28 cellular contexts compared by ENCODE assay signal in the genomic region with DNA sequence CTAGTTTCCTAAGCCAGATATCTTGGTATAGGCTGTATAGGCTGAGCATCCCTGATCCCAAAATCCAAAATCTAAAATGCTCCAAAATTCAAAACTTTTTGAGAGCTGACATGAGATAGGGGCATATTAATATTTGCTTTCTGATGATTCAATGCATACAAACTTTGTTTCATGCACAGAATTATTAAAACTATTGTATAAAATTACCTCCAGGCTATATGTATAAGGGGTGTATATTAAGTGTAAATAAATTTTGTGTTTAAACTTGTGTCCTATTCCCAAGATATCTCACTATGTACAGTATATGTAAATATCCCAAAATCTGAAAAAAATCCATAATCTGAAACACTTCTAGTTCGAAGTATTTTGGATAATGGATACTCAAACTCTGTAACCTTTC. TPM values are rescaled to one million over a fixed set of nuclear protein-coding genes. Genes with fewer than 3 reads are reported as not detected.
DNase-seq lines count a peak whose midpoint lies in the region; ATAC-seq and TF ChIP-seq lines count a peak whose summit lies in the region.
"Had no signal": no experiment of that assay in that cellular context is flagged by ENCODE, and none has a peak within 500 bp of the region (broad histone marks: within the 10 kb centered on the region; RNA-seq: fewer than 3 reads in every experiment).

No MANE protein-coding gene starts in this region.

- intact Hi-C loops in MCF 10A (cut with micrococcal nuclease) (no loop called here), breast epithelium (cut with DNase I; ENCODE audit: low total_unique reads) (no loop called here), adrenal gland (cut with DNase I) (no loop called here), ovary (cut with DNase I) (no loop called here)
- intact Hi-C loops in CD8-positive, alpha-beta T cell (cut with DNase I, micrococcal nuclease): no loop called here

- H3K4me1 ChIP-seq in breast epithelium (no peaks in the 10 kb centered on the region), adrenal gland (replicated peaks in 1 of 2) (peaks cover 9 to 13% of the 10 kb centered on the region in 2 donors), ovary (ENCODE audit: insufficient read depth) (peaks cover 5% of the 10 kb centered on the region)
- no peaks in the 10 kb centered on the region for H3K4me1 ChIP-seq in CD8-positive, alpha-beta T cell (ENCODE audit: insufficient read depth, low read length)
- H3K4me1 ChIP-seq: BLaER1 treated with 17β-estradiol and CSF1 and Interleukin-3, amounts not matched to agents 10 nM and 100 nM had no signal

- H3K27me3 ChIP-seq in breast epithelium (no peaks in the 10 kb centered on the region), adrenal gland (no peaks in the 10 kb centered on the region), ovary (no peaks in the 10 kb centered on the region)
- no peaks in the 10 kb centered on the region for H3K27me3 ChIP-seq in CD8-positive, alpha-beta T cell (ENCODE audit: insufficient read depth, low read length)
- H3K27me3 ChIP-seq: BLaER1 treated with 17β-estradiol and CSF1 and Interleukin-3, amounts not matched to agents 10 nM and 100 nM had no signal

- H3K27ac ChIP-seq in breast epithelium: no peak overlapping the region
- peak overlapping the region; percentile 9 to 74 (median 55) for H3K27ac ChIP-seq in adrenal gland
- peak overlapping the region; percentile 43 to 72 for H3K27ac ChIP-seq in ovary
- H3K27ac ChIP-seq in CD8-positive, alpha-beta T cell (ENCODE audit: low read depth, low read length): no peak overlapping the region
- H3K27ac ChIP-seq: 22Rv1; A549; BLaER1 treated with 17β-estradiol and CSF1 and Interleukin-3, amounts not matched to agents 10 nM and 100 nM; C4-2B had no signal

- no peak overlapping the region for H3K4me3 Mint-ChIP-seq in MCF 10A (ENCODE audit: unreplicated experiment)
- no peak overlapping the region for H3K4me3 Mint-ChIP-seq in CD8-positive, alpha-beta T cell
- H3K4me3 Mint-ChIP-seq: B cell; CD4-positive, alpha-beta T cell; CD8-positive, alpha-beta memory T cell had no signal

- no peak for DNase-seq in MCF 10A (ENCODE audit: unreplicated experiment)
- no peak for DNase-seq in breast epithelium (ENCODE audit: low spot score in 2 of 2)
- DNase-seq in adrenal gland: no peak
- no peak for DNase-seq in ovary
- no peak for DNase-seq in OCI-M1 (lab: John Stamatoyannopoulos, UW)
- no peak for DNase-seq in CD8-positive, alpha-beta T cell
- DNase-seq: AML-193; CD4-positive, alpha-beta T cell; CD8-positive, alpha-beta memory T cell; COR-L47; DMS 273 treated with DMSO at 0.1 percent for 48 hours; DMS153; DMS53; DMS79; DND-41; EL; GDM1 had no signal

- no peak overlapping the region for H3K4me3 ChIP-seq in breast epithelium
- H3K4me3 ChIP-seq in adrenal gland: no peak overlapping the region
- no peak overlapping the region for H3K4me3 ChIP-seq in ovary
- no peak overlapping the region for H3K4me3 ChIP-seq in CD8-positive, alpha-beta T cell (ENCODE audit: low read depth, low read length)
- H3K4me3 ChIP-seq: A549; BLaER1 treated with 17β-estradiol and CSF1 and Interleukin-3, amounts not matched to agents 10 nM and 100 nM; GM12878 had no signal

- peaks cover 8% of the 10 kb centered on the region for H3K9me3 Mint-ChIP-seq in MCF 10A (ENCODE audit: unreplicated experiment)
- H3K9me3 Mint-ChIP-seq in CD8-positive, alpha-beta T cell: no peaks in the 10 kb centered on the region
- H3K9me3 Mint-ChIP-seq: CD4-positive, alpha-beta T cell had no signal

- peaks cover 8% of the 10 kb centered on the region for H3K4me1 Mint-ChIP-seq in MCF 10A (ENCODE audit: insufficient read depth, unreplicated experiment)
- no peaks in the 10 kb centered on the region for H3K4me1 Mint-ChIP-seq in CD8-positive, alpha-beta T cell (ENCODE audit: low read depth)
- H3K4me1 Mint-ChIP-seq: B cell; CD8-positive, alpha-beta memory T cell had no signal

- BruUV-seq in MCF 10A (replicated peaks; lab: Mats Ljungman, UMichigan): no TSS peak

- peak overlapping the region; percentile 0 for H3K27ac Mint-ChIP-seq in MCF 10A (ENCODE audit: low read depth, unreplicated experiment)
- H3K27ac Mint-ChIP-seq in CD8-positive, alpha-beta T cell: no peak overlapping the region
- H3K27ac Mint-ChIP-seq: B cell; CD4-positive, alpha-beta T cell; CD8-positive, alpha-beta memory T cell had no signal

- WGBS in adrenal gland, 4 donors: 81 to 88% (median 84%) methylated on average over 1 of the region's 1 CpG
- WGBS in ovary, 3 donors: 28 to 56% (median 48%) methylated on average over 1 of the region's 1 CpG

- ATAC-seq in CD8-positive, alpha-beta T cell: no peak
- ATAC-seq in HG03139 (IDR thresholded peaks at IDR 0.05; ENCODE audit: unreplicated experiment): no peak
- ATAC-seq: A549, GM12878 had no signal

- no peak for TF ChIP-seq CTCF in MCF 10A (IDR thresholded peaks at IDR 0.05; ENCODE audit: unreplicated experiment)
- no peak for TF ChIP-seq CTCF in breast epithelium (IDR thresholded peaks at IDR 0.05)
- no peak for TF ChIP-seq CTCF in adrenal gland (IDR thresholded peaks at IDR 0.05)
- TF ChIP-seq CTCF in ovary (IDR thresholded peaks at IDR 0.05): no peak
- no peak for TF ChIP-seq CTCF in CD8-positive, alpha-beta T cell (IDR thresholded peaks at IDR 0.05)

- CTCF ChIA-PET in MCF 10A (lab: Yijun Ruan, JAX): interaction anchor here (0.8 to 1.4 kb wide), 6 partner anchors 11 to 180 kb away, joined by 3 to 7 read pairs (median 4); no protein-coding TSS in a partner anchor
- CTCF ChIA-PET in CD8-positive, alpha-beta T cell (lab: Charles Lee): interaction anchor here (1.1 to 1.7 kb wide), 3 partner anchors 25 to 180 kb away, joined by 3 to 4 read pairs (median 4); no protein-coding TSS in a partner anchor

- TF ChIP-seq EP300 in ovary (IDR thresholded peaks at IDR 0.05): no peak

- H3K36me3 Mint-ChIP-seq in MCF 10A (ENCODE audit: insufficient read depth, unreplicated experiment): peaks cover 6% of the 10 kb centered on the region
- H3K36me3 Mint-ChIP-seq in CD8-positive, alpha-beta T cell: no peaks in the 10 kb centered on the region
- H3K36me3 Mint-ChIP-seq: CD8-positive, alpha-beta memory T cell had no signal

- H3K9me3 ChIP-seq in breast epithelium (no peaks in the 10 kb centered on the region), adrenal gland (replicated peaks in 1 of 3) (no peaks in the 10 kb centered on the region), ovary (no peaks in the 10 kb centered on the region)
- H3K9me3 ChIP-seq in CD8-positive, alpha-beta T cell (ENCODE audit: low read length): no peaks in the 10 kb centered on the region
- H3K9me3 ChIP-seq: A549 had no signal

- POLR2A ChIA-PET in MCF 10A (lab: Yijun Ruan, JAX): interaction anchor here (1.1 to 4.3 kb wide), 5 partner anchors 9 to 33 kb away, joined by 3 to 19 read pairs (median 5); a partner anchor contains a TSS
- POLR2A ChIA-PET in CD8-positive, alpha-beta T cell (lab: Charles Lee): interaction anchor here (1.5 kb wide), 1 partner anchor 14 kb away, joined by 4 read pairs; a partner anchor contains a TSS

- no peak for TF ChIP-seq POLR2A in breast epithelium (IDR thresholded peaks at IDR 0.05)
- no peak for TF ChIP-seq POLR2A in adrenal gland (IDR thresholded peaks at IDR 0.05)
- TF ChIP-seq POLR2A in ovary (IDR thresholded peaks at IDR 0.05): no peak

- H3K27me3 Mint-ChIP-seq in MCF 10A (ENCODE audit: insufficient read depth, unreplicated experiment): no peaks in the 10 kb centered on the region
- no peaks in the 10 kb centered on the region for H3K27me3 Mint-ChIP-seq in CD8-positive, alpha-beta T cell (ENCODE audit: low read depth)

- H3K36me3 ChIP-seq in breast epithelium (no peaks in the 10 kb centered on the region), adrenal gland (replicated peaks in 1 of 2) (no peaks in the 10 kb centered on the region), ovary (no peaks in the 10 kb centered on the region)
- H3K36me3 ChIP-seq in CD8-positive, alpha-beta T cell (ENCODE audit: insufficient read depth, low read length): no peaks in the 10 kb centered on the region
- H3K36me3 ChIP-seq: BLaER1 treated with 17β-estradiol and CSF1 and Interleukin-3, amounts not matched to agents 10 nM and 100 nM had no signal

RNA-seq across cellular contexts. Expression of a gene that starts 2.6 kb away (rescaled TPM):
- total RNA-seq in MCF 10A (2022) (not detected in 2 replicates), breast epithelium (not detected), adrenal gland (under 1 TPM in 2 of 8 donors, not detected in 6; 0.11 to 0.13 TPM), ovary (under 1 TPM in 5 of 7 donors, not detected in 2; 0.15 to 0.67 (median 0.41) TPM)
- polyA plus RNA-seq in adrenal gland (under 1 TPM in 1 of 3 donors, not detected in 2; 0.24 TPM), ovary (under 1 TPM; 0.10 to 0.22 TPM)
- total RNA-seq in CD8-positive, alpha-beta T cell: under 1 TPM in 1 of 2 experiments, not detected in 1; 0.14 TPM
- total RNA-seq: A172; B cell; CD8-positive, alpha-beta memory T cell; Daoy; G401; GM12878 had no signal
- polyA plus RNA-seq: A549, BJ had no signal

RNA-seq across cellular contexts. Expression of a gene that starts 14.5 kb away (rescaled TPM):
- total RNA-seq in MCF 10A (2022) (33.7 and 33.8 TPM in 2 replicates), breast epithelium (1 to 10 TPM; 6.4 to 7.5 (median 7.2) TPM), adrenal gland (1 to 10 TPM in 7 of 8 donors, under 1 TPM in 1; 0.30 to 7.3 (median 4.1) TPM), ovary (10 to 100 TPM in 5 of 7 donors, 1 to 10 TPM in 2; 5.5 to 25.1 (median 16.2) TPM)
- polyA plus RNA-seq in adrenal gland (1 to 10 TPM; 1.0 to 3.0 (median 1.0) TPM), ovary (1 to 10 TPM; 5.3 to 6.7 TPM)
- total RNA-seq in CD8-positive, alpha-beta T cell: 1 to 10 TPM; 8.3 to 8.8 TPM

RNA-seq across cellular contexts. Expression of a gene that starts 14.5 kb away (rescaled TPM):
- total RNA-seq in MCF 10A (2022) (45.6 and 56.1 TPM in 2 replicates), breast epithelium (10 to 100 TPM; 12.0 to 22.4 (median 16.1) TPM), adrenal gland (10 to 100 TPM in 4 of 8 donors, 1 to 10 TPM in 4; 5.9 to 17.3 (median 11.5) TPM), ovary (10 to 100 TPM in 2 of 7 donors, 1 to 10 TPM in 5; 5.3 to 30.3 (median 9.5) TPM)
- polyA plus RNA-seq in adrenal gland (1 to 10 TPM; 4.1 to 9.5 (median 6.8) TPM), ovary (10 to 100 TPM in 1 of 2 donors, 1 to 10 TPM in 1; 6.0 to 19.1 TPM)
- 1 to 10 TPM; 1.2 to 1.4 TPM for total RNA-seq in CD8-positive, alpha-beta T cell

Comparison
In these comparisons a context has a peak if more than half of its experiments do, and no peak if none do; other contexts are left out.
1. H3K27ac ChIP-seq: peak in adrenal gland (5 of 5) and ovary (2 of 2); none in breast epithelium (0 of 2) and CD8-positive, alpha-beta T cell (single experiment).